Comparison of ENCODE assay signal across 1 cellular context in the genomic region with DNA sequence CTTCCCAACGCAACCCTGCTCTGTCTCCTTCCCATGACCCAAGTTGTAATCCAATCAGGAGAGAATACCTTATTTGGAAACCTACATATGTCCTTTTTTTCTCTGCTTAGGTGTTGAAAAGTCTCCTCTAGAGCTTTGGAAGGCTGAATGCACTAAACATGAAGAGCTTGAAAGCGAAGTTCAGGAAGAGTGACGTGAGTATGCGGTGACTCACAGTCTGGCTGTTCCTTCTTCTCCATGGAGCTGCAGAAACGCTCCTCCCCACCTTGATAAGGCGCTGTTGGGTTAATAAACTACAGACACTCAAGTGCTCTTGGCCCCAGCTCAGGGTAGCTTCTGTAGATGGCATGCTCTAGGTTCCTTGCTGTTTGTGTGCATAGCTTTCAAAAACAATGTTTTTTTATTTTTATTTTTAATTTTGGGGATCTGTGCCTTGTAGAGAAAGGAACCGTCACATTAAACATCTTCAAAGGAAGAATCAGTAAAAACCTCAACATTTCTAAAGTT.
TF ChIP-seq lines count a peak whose summit lies in the region.

No MANE protein-coding gene starts in this region.

TF ChIP-seq in K562, 482 proteins besides CTCF, POLR2A, EP300 and RAD21 (continued from another document and continues in another):
- TF ChIP-seq, protein P1, sequence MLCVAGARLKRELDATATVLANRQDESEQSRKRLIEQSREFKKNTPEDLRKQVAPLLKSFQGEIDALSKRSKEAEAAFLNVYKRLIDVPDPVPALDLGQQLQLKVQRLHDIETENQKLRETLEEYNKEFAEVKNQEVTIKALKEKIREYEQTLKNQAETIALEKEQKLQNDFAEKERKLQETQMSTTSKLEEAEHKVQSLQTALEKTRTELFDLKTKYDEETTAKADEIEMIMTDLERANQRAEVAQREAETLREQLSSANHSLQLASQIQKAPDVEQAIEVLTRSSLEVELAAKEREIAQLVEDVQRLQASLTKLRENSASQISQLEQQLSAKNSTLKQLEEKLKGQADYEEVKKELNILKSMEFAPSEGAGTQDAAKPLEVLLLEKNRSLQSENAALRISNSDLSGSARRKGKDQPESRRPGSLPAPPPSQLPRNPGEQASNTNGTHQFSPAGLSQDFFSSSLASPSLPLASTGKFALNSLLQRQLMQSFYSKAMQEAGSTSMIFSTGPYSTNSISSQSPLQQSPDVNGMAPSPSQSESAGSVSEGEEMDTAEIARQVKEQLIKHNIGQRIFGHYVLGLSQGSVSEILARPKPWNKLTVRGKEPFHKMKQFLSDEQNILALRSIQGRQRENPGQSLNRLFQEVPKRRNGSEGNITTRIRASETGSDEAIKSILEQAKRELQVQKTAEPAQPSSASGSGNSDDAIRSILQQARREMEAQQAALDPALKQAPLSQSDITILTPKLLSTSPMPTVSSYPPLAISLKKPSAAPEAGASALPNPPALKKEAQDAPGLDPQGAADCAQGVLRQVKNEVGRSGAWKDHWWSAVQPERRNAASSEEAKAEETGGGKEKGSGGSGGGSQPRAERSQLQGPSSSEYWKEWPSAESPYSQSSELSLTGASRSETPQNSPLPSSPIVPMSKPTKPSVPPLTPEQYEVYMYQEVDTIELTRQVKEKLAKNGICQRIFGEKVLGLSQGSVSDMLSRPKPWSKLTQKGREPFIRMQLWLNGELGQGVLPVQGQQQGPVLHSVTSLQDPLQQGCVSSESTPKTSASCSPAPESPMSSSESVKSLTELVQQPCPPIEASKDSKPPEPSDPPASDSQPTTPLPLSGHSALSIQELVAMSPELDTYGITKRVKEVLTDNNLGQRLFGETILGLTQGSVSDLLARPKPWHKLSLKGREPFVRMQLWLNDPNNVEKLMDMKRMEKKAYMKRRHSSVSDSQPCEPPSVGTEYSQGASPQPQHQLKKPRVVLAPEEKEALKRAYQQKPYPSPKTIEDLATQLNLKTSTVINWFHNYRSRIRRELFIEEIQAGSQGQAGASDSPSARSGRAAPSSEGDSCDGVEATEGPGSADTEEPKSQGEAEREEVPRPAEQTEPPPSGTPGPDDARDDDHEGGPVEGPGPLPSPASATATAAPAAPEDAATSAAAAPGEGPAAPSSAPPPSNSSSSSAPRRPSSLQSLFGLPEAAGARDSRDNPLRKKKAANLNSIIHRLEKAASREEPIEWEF (CRISPR knock-in tag; IDR thresholded peaks at IDR 0.05), result no peak
- TF ChIP-seq, protein P2, sequence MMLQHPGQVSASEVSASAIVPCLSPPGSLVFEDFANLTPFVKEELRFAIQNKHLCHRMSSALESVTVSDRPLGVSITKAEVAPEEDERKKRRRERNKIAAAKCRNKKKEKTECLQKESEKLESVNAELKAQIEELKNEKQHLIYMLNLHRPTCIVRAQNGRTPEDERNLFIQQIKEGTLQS (IDR thresholded peaks at IDR 0.05), result peak; percentile 96
- TF ChIP-seq, protein P2 (CRISPR knock-in tag; conservative IDR thresholded peaks at IDR 0.05), result peak; percentile 87
- no peak for TF ChIP-seq PRMT5 (CRISPR knock-in tag; IDR thresholded peaks at IDR 0.05)
- TF ChIP-seq, protein P3, sequence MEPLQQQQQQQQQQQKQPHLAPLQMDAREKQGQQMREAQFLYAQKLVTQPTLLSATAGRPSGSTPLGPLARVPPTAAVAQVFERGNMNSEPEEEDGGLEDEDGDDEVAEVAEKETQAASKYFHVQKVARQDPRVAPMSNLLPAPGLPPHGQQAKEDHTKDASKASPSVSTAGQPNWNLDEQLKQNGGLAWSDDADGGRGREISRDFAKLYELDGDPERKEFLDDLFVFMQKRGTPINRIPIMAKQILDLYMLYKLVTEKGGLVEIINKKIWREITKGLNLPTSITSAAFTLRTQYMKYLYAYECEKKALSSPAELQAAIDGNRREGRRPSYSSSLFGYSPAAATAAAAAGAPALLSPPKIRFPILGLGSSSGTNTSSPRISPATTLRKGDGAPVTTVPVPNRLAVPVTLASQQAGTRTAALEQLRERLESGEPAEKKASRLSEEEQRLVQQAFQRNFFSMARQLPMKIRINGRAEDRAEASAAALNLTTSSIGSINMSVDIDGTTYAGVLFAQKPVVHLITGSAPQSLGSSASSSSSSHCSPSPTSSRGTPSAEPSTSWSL (CRISPR knock-in tag; IDR thresholded peaks at IDR 0.05; ENCODE audit: borderline replicate concordance), result no peak
- TF ChIP-seq, protein P4, sequence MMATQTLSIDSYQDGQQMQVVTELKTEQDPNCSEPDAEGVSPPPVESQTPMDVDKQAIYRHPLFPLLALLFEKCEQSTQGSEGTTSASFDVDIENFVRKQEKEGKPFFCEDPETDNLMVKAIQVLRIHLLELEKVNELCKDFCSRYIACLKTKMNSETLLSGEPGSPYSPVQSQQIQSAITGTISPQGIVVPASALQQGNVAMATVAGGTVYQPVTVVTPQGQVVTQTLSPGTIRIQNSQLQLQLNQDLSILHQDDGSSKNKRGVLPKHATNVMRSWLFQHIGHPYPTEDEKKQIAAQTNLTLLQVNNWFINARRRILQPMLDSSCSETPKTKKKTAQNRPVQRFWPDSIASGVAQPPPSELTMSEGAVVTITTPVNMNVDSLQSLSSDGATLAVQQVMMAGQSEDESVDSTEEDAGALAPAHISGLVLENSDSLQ (IDR thresholded peaks at IDR 0.05), result peak; percentile 94
- no peak for TF ChIP-seq HMG20A (CRISPR knock-in tag; conservative IDR thresholded peaks at IDR 0.05)
- TF ChIP-seq EP400 (IDR thresholded peaks at IDR 0.05), result 0 out of 2 replicates have a peak, but pooled peaks have one; percentile 8
- no peak for TF ChIP-seq ZNF551 (CRISPR knock-in tag; IDR thresholded peaks at IDR 0.05)
- no peak for TF ChIP-seq NUFIP1 (IDR thresholded peaks at IDR 0.05; ENCODE audit: partially characterized antibody)
- no peak for TF ChIP-seq NFE2L1 (tag; IDR thresholded peaks at IDR 0.05; ENCODE audit: borderline replicate concordance, low read depth)
- TF ChIP-seq MTA2 (IDR thresholded peaks at IDR 0.05; ENCODE audit: low read depth), result peak; percentile 4; the same call in 1 of the 2 replicates
- TF ChIP-seq TOE1 (IDR thresholded peaks at IDR 0.05; ENCODE audit: borderline replicate concordance), result peak; percentile 17; the same call in 1 of the 2 replicates
- TF ChIP-seq TOE1 (CRISPR knock-in tag; IDR thresholded peaks at IDR 0.05; ENCODE audit: borderline replicate concordance, low read depth), result no peak
- no peak for TF ChIP-seq ZBED1 (IDR thresholded peaks at IDR 0.05)
- peak; percentile 13 for TF ChIP-seq RBBP5 (IDR thresholded peaks at IDR 0.05; ENCODE audit: borderline replicate concordance, insufficient read depth, low read length, poor library complexity, severe bottlenecking)
- no peak for TF ChIP-seq ZNF696 (CRISPR knock-in tag; conservative IDR thresholded peaks at IDR 0.05)
- TF ChIP-seq, protein P5, sequence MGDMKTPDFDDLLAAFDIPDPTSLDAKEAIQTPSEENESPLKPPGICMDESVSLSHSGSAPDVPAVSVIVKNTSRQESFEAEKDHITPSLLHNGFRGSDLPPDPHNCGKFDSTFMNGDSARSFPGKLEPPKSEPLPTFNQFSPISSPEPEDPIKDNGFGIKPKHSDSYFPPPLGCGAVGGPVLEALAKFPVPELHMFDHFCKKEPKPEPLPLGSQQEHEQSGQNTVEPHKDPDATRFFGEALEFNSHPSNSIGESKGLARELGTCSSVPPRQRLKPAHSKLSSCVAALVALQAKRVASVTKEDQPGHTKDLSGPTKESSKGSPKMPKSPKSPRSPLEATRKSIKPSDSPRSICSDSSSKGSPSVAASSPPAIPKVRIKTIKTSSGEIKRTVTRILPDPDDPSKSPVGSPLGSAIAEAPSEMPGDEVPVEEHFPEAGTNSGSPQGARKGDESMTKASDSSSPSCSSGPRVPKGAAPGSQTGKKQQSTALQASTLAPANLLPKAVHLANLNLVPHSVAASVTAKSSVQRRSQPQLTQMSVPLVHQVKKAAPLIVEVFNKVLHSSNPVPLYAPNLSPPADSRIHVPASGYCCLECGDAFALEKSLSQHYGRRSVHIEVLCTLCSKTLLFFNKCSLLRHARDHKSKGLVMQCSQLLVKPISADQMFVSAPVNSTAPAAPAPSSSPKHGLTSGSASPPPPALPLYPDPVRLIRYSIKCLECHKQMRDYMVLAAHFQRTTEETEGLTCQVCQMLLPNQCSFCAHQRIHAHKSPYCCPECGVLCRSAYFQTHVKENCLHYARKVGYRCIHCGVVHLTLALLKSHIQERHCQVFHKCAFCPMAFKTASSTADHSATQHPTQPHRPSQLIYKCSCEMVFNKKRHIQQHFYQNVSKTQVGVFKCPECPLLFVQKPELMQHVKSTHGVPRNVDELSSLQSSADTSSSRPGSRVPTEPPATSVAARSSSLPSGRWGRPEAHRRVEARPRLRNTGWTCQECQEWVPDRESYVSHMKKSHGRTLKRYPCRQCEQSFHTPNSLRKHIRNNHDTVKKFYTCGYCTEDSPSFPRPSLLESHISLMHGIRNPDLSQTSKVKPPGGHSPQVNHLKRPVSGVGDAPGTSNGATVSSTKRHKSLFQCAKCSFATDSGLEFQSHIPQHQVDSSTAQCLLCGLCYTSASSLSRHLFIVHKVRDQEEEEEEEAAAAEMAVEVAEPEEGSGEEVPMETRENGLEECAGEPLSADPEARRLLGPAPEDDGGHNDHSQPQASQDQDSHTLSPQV (IDR thresholded peaks at IDR 0.05), result no peak
- TF ChIP-seq ARNT (IDR thresholded peaks at IDR 0.05), result 0 out of 4 replicates have a peak, but pooled peaks of 1 of the 2 experiments have one; percentile 46
- TF ChIP-seq, protein P6, sequence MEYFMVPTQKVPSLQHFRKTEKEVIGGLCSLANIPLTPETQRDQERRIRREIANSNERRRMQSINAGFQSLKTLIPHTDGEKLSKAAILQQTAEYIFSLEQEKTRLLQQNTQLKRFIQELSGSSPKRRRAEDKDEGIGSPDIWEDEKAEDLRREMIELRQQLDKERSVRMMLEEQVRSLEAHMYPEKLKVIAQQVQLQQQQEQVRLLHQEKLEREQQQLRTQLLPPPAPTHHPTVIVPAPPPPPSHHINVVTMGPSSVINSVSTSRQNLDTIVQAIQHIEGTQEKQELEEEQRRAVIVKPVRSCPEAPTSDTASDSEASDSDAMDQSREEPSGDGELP (CRISPR knock-in tag; IDR thresholded peaks at IDR 0.05; ENCODE audit: borderline replicate concordance), result peak; percentile 30; the same call in 1 of the 2 replicates
- TF ChIP-seq ZNF77 (CRISPR knock-in tag; IDR thresholded peaks at IDR 0.05), result no peak
- TF ChIP-seq ZSCAN32 (CRISPR knock-in tag; IDR thresholded peaks at IDR 0.05), result no peak
- 0 out of 2 replicates have a peak, but pooled peaks have one; percentile 8 for TF ChIP-seq ZKSCAN8 (CRISPR knock-in tag; IDR thresholded peaks at IDR 0.05)
- TF ChIP-seq HMG20B (CRISPR knock-in tag; IDR thresholded peaks at IDR 0.05), result no peak
- no peak for TF ChIP-seq RBM39 (optimal IDR thresholded peaks at IDR 0.05; ENCODE audit: low read depth, low read length)
- no peak; the same call in 1 of the 2 replicates for TF ChIP-seq ZC3H11A (IDR thresholded peaks at IDR 0.05; ENCODE audit: low read depth, low read length)
- TF ChIP-seq TAF15 (IDR thresholded peaks at IDR 0.05; ENCODE audit: low read depth, low read length), result no peak
- no peak for TF ChIP-seq HNRNPUL1 (IDR thresholded peaks at IDR 0.05; ENCODE audit: low read length)
- TF ChIP-seq, protein P7, sequence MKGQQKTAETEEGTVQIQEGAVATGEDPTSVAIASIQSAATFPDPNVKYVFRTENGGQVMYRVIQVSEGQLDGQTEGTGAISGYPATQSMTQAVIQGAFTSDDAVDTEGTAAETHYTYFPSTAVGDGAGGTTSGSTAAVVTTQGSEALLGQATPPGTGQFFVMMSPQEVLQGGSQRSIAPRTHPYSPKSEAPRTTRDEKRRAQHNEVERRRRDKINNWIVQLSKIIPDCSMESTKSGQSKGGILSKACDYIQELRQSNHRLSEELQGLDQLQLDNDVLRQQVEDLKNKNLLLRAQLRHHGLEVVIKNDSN (CRISPR knock-in tag; IDR thresholded peaks at IDR 0.05), result no peak
- TF ChIP-seq, protein P8, sequence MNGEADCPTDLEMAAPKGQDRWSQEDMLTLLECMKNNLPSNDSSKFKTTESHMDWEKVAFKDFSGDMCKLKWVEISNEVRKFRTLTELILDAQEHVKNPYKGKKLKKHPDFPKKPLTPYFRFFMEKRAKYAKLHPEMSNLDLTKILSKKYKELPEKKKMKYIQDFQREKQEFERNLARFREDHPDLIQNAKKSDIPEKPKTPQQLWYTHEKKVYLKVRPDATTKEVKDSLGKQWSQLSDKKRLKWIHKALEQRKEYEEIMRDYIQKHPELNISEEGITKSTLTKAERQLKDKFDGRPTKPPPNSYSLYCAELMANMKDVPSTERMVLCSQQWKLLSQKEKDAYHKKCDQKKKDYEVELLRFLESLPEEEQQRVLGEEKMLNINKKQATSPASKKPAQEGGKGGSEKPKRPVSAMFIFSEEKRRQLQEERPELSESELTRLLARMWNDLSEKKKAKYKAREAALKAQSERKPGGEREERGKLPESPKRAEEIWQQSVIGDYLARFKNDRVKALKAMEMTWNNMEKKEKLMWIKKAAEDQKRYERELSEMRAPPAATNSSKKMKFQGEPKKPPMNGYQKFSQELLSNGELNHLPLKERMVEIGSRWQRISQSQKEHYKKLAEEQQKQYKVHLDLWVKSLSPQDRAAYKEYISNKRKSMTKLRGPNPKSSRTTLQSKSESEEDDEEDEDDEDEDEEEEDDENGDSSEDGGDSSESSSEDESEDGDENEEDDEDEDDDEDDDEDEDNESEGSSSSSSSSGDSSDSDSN (IDR thresholded peaks at IDR 0.05; ENCODE audit: borderline replicate concordance in 1 of 2, low read depth in 2 of 2, low read length in 2 of 2), result peak in 1 of 2 experiments; percentile 84; a peak in 2 of 4 replicates
- no peak for TF ChIP-seq ZFP30 (CRISPR knock-in tag; IDR thresholded peaks at IDR 0.05; ENCODE audit: borderline replicate concordance)
- no peak for TF ChIP-seq ZFX (CRISPR knock-in tag; IDR thresholded peaks at IDR 0.05)
- no peak for TF ChIP-seq CBX1 (IDR thresholded peaks at IDR 0.05; ENCODE audit: low read depth)
- TF ChIP-seq, protein P9, sequence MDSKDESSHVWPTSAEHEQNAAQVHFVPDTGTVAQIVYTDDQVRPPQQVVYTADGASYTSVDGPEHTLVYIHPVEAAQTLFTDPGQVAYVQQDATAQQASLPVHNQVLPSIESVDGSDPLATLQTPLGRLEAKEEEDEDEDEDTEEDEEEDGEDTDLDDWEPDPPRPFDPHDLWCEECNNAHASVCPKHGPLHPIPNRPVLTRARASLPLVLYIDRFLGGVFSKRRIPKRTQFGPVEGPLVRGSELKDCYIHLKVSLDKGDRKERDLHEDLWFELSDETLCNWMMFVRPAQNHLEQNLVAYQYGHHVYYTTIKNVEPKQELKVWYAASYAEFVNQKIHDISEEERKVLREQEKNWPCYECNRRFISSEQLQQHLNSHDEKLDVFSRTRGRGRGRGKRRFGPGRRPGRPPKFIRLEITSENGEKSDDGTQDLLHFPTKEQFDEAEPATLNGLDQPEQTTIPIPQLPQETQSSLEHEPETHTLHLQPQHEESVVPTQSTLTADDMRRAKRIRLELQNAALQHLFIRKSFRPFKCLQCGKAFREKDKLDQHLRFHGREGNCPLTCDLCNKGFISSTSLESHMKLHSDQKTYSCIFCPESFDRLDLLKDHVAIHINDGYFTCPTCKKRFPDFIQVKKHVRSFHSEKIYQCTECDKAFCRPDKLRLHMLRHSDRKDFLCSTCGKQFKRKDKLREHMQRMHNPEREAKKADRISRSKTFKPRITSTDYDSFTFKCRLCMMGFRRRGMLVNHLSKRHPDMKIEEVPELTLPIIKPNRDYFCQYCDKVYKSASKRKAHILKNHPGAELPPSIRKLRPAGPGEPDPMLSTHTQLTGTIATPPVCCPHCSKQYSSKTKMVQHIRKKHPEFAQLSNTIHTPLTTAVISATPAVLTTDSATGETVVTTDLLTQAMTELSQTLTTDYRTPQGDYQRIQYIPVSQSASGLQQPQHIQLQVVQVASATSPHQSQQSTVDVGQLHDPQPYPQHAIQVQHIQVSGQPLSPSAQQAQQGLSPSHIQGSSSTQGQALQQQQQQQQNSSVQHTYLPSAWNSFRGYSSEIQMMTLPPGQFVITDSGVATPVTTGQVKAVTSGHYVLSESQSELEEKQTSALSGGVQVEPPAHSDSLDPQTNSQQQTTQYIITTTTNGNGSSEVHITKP (IDR thresholded peaks at IDR 0.05; ENCODE audit: partially characterized antibody), result no peak
